In the genomic region with DNA sequence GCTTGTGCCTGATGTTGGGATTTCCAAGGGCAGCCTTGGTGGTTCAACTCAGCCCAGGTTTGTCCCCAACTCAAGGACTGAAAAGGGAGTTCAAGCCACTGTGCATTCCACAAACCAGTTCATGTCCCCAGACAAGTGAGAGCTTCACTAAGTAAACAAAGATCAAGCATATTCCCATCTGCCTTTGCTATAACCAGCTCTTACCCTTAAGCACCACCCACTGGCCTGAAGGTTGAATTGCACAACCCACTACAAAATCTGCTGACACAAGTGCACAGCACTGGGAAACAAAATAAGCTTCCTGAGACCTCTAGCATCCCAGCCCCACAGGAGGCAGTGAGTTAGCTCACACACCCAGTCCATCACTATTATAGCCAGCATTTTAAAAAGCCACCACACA, we compare ENCODE assay signal across 8 cellular contexts.
A peak's percentile ranks its signal among the peaks of the same experiment; 100 is the strongest.
DNase-seq lines count a peak whose midpoint lies in the region; ATAC-seq, FAIRE-seq and TF ChIP-seq lines count a peak whose summit lies in the region.

No MANE protein-coding gene starts in this region.

- H3K27ac ChIP-seq in endothelial cell of umbilical vein (ENCODE audit: insufficient read depth, low read depth, low read length) (no peak overlapping the region), substantia nigra (ENCODE audit: low read depth, low read length, poor library complexity, severe bottlenecking) (no peak overlapping the region), right atrium auricular region (no peak overlapping the region)

- FAIRE-seq in endothelial cell of umbilical vein (lab: Jason Lieb, UNC) = peak; percentile 82

- no peak overlapping the region for H3K4me3 ChIP-seq in endothelial cell of umbilical vein (replicated peaks in 1 of 3; ENCODE audit: insufficient read depth in 1 of 3, low read depth in 1 of 3, low read length in 3 of 3)
- H3K4me3 ChIP-seq in right atrium auricular region = no peak overlapping the region

- intact Hi-C loops in endothelial cell of umbilical vein (cut with micrococcal nuclease) = loop anchor here (1.0 to 10.0 kb wide), 4 partner anchors 439 to 1379 kb away; no protein-coding TSS in a partner anchor

- ATAC-seq in GM18873 (IDR thresholded peaks at IDR 0.05; ENCODE audit: low FRiP score, unreplicated experiment) = peak; percentile 76
- ATAC-seq in HG02981 (IDR thresholded peaks at IDR 0.05; ENCODE audit: unreplicated experiment) = peak; percentile 94

- POLR2A ChIA-PET in endothelial cell of umbilical vein (lab: Charles Lee) = interaction anchor here (1.1 kb wide), 1 partner anchor 438 kb away, joined by 3 read pairs; no protein-coding TSS in a partner anchor

- H3K4me1 ChIP-seq in endothelial cell of umbilical vein (ENCODE audit: control insufficient read depth, extremely low read depth, insufficient read depth, low read length) (no peaks in the 10 kb centered on the region), right atrium auricular region (no peaks in the 10 kb centered on the region)

- BruUV-seq in endothelial cell of umbilical vein (replicated peaks; lab: Mats Ljungman, UMichigan) = no TSS peak

- H3K4me2 ChIP-seq in endothelial cell of umbilical vein (ENCODE audit: insufficient read depth, low read length) = no peak overlapping the region

- CTCF ChIA-PET in endothelial cell of umbilical vein (lab: Charles Lee) = interaction anchor here (0.6 to 5.4 kb wide), 20 partner anchors 10 to 1520 kb away, joined by 3 to 238 read pairs (median 5); no protein-coding TSS in a partner anchor

- H3K9me3 ChIP-seq in endothelial cell of umbilical vein (replicated peaks; ENCODE audit: control insufficient read depth, insufficient read depth, low read length) (no peaks in the 10 kb centered on the region), right atrium auricular region (peaks cover 0 to 4% of the 10 kb centered on the region in 2 donors)

- H3K36me3 ChIP-seq in endothelial cell of umbilical vein (ENCODE audit: control insufficient read depth in 2 of 2, extremely low read depth in 1 of 2, insufficient read depth in 2 of 2, low read length in 2 of 2) = no peaks in the 10 kb centered on the region
- no peaks in the 10 kb centered on the region for H3K36me3 ChIP-seq in right atrium auricular region

- H4K20me1 ChIP-seq in endothelial cell of umbilical vein (replicated peaks; ENCODE audit: control insufficient read depth, extremely low read depth, insufficient read depth, low read length) = no peaks in the 10 kb centered on the region

- dilution Hi-C loops in endothelial cell of umbilical vein (cut with MboI; ENCODE audit: extremely low pct_ligation_motif_present, low sequenced_read_pairs) = no loop called here

- no peak overlapping the region for H2AFZ ChIP-seq in endothelial cell of umbilical vein (ENCODE audit: low read depth, low read length)

- H3K79me2 ChIP-seq in endothelial cell of umbilical vein (ENCODE audit: control insufficient read depth, insufficient read depth, low read length) = no peaks in the 10 kb centered on the region

- TF ChIP-seq CTCF in endothelial cell of umbilical vein (IDR thresholded peaks at IDR 0.05; ENCODE audit: extremely low read depth in 1 of 2, insufficient read depth in 1 of 2, low read depth in 1 of 2, low read length in 2 of 2) (peak; percentile 45 to 69), right atrium auricular region (IDR thresholded peaks at IDR 0.05) (no peak)

- DNase-seq in C1 segment of cervical spinal cord (lab: John Stamatoyannopoulos, UW) (peak in 8 of 14 donors; percentile 1 to 22 (median 7)), NCI-H510A treated with DMSO at 0.1 percent for 48 hours (lab: John Stamatoyannopoulos, UW) (peak; percentile 7), endothelial cell of umbilical vein (ENCODE audit: low read depth, low spot score) (peak; percentile 67), substantia nigra (lab: John Stamatoyannopoulos, UW) (peak in 28 of 49 donors; percentile 2 to 59 (median 12)), activated gamma-delta T cell treated with Interleukin-2 at 50 U/mL for 16 hours (no peak), right atrium auricular region (ENCODE audit: low spot score) (no peak)

- H3K27me3 ChIP-seq in endothelial cell of umbilical vein (ENCODE audit: control insufficient read depth in 2 of 2, insufficient read depth in 2 of 2, low read length in 2 of 2) = no peaks in the 10 kb centered on the region
- no peaks in the 10 kb centered on the region for H3K27me3 ChIP-seq in right atrium auricular region

- no peak overlapping the region for H3K9ac ChIP-seq in endothelial cell of umbilical vein (replicated peaks; ENCODE audit: extremely low read depth, insufficient read depth, low read length)

- TF ChIP-seq POLR2A in endothelial cell of umbilical vein (IDR thresholded peaks at IDR 0.05; ENCODE audit: low read depth, low read length) = no peak

- H3K9me1 ChIP-seq in endothelial cell of umbilical vein (replicated peaks; ENCODE audit: control insufficient read depth, extremely low read depth, insufficient read depth, low read length) = no peaks in the 10 kb centered on the region

TF ChIP-seq in endothelial cell of umbilical vein, 7 proteins besides CTCF, POLR2A, EP300 and RAD21:
- TF ChIP-seq EZH2 (IDR thresholded peaks at IDR 0.05; ENCODE audit: borderline replicate concordance, low read depth, low read length, severe bottlenecking) (no peak), POLR2AphosphoS5 (IDR thresholded peaks at IDR 0.05; ENCODE audit: insufficient read depth, low read depth, low read length) (no peak), FOS (IDR thresholded peaks at IDR 0.05; ENCODE audit: borderline replicate concordance, insufficient read depth, low read length) (no peak)
TF ChIP-seq in endothelial cell of umbilical vein: peak in this region for 0.

Comparison
In these comparisons a context has a peak if more than half of its experiments do, and no peak if none do; other contexts are left out.
1. DNase-seq: peak in C1 segment of cervical spinal cord (8 of 14), NCI-H510A treated with DMSO at 0.1 percent for 48 hours (single experiment), endothelial cell of umbilical vein (single experiment) and substantia nigra (28 of 49); none in activated gamma-delta T cell treated with Interleukin-2 at 50 U/mL for 16 hours (single experiment) and right atrium auricular region (single experiment).
2. CTCF ChIP-seq: peak in endothelial cell of umbilical vein (2 of 2); none in right atrium auricular region (0 of 2).